ENCODE assay signal across 16 cellular contexts in the genomic region with DNA sequence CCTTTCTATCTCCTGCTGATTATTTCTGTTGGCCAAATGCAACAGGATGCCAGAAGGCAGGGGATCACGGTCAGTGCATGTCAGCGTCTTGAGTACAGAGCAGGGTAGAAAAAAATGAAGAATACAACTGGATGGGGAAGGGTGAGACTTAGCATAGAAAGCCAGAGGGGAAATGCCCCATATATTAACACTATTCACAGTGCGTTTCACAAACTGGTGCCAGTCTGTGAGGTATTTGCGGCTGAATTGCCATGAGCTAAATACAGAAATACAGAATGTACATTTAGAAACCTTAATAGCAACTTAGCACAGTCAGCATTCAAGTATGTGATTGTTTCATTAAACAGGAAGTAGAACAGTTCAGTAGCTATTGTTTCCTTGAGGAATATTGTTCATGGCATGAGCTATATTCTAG. TPM values are rescaled to one million over a fixed set of nuclear protein-coding genes. Genes with fewer than 3 reads are reported as not detected.
DNase-seq lines count a peak whose midpoint lies in the region; ATAC-seq, FAIRE-seq and TF ChIP-seq lines count a peak whose summit lies in the region.
"Had no signal": no experiment of that assay in that cellular context is flagged by ENCODE, and none has a peak within 500 bp of the region (broad histone marks: within the 10 kb centered on the region; RNA-seq: fewer than 3 reads in every experiment).

No MANE protein-coding gene starts in this region.

- no peak overlapping the region for H3K4me3 ChIP-seq in epithelial cell of esophagus (ENCODE audit: low read length)
- no peak overlapping the region for H3K4me3 ChIP-seq in neural progenitor cell
- H3K4me3 ChIP-seq: stomach had no signal

- peaks cover 9% of the 10 kb centered on the region for H3K4me1 Mint-ChIP-seq in neural progenitor cell

- H2AFZ ChIP-seq in neural progenitor cell (replicated peaks): peak overlapping the region; percentile 36

- no peaks in the 10 kb centered on the region for H3K36me3 Mint-ChIP-seq in neural progenitor cell
- H3K36me3 Mint-ChIP-seq: mesothelial cell of epicardium had no signal

- DNase-seq in GM03348 (ENCODE audit: low spot score) (peak; percentile 30), RCC 7860 (ENCODE audit: low spot score) (peak; percentile 48), epithelial cell of esophagus (ENCODE audit: low read depth) (peak; percentile 82), neural progenitor cell (ENCODE audit: low spot score) (no peak), NCI-H187 (lab: John Stamatoyannopoulos, UW) (no peak), NCI-H345 treated with DMSO at 0.1 percent for 48 hours (lab: John Stamatoyannopoulos, UW; ENCODE audit: unreplicated experiment) (no peak), omental fat pad (ENCODE audit: low spot score) (no peak)
- DNase-seq: effector CD4-positive, alpha-beta T cell; NCI-H1930; NCI-H69; stomach had no signal

- H3K4me3 Mint-ChIP-seq in neural progenitor cell: no peak overlapping the region
- H3K4me3 Mint-ChIP-seq: mesothelial cell of epicardium had no signal

- peaks cover 4% of the 10 kb centered on the region for H3K27me3 Mint-ChIP-seq in neural progenitor cell (ENCODE audit: insufficient read depth, low read depth)

- no peaks in the 10 kb centered on the region for H3K36me3 ChIP-seq in neural progenitor cell
- H3K36me3 ChIP-seq: stomach had no signal

- H3K9me3 ChIP-seq in neural progenitor cell (ENCODE audit: low read depth): no peaks in the 10 kb centered on the region
- H3K9me3 ChIP-seq: stomach had no signal

- TF ChIP-seq CTCF in epithelial cell of esophagus (IDR thresholded peaks at IDR 0.05; ENCODE audit: insufficient read depth, low read depth, low read length, missing control alignments) (no peak), neural progenitor cell (IDR thresholded peaks at IDR 0.05) (no peak), omental fat pad (IDR thresholded peaks at IDR 0.05) (no peak)

- peaks cover 4% of the 10 kb centered on the region for H3K9me3 Mint-ChIP-seq in neural progenitor cell
- H3K9me3 Mint-ChIP-seq: mesothelial cell of epicardium had no signal

- H4K20me1 ChIP-seq in neural progenitor cell (ENCODE audit: low read depth): no peaks in the 10 kb centered on the region

- H3K9ac ChIP-seq in neural progenitor cell: no peak overlapping the region

- H3K27ac Mint-ChIP-seq in neural progenitor cell: no peak overlapping the region
- H3K27ac Mint-ChIP-seq: mesothelial cell of epicardium had no signal

- H3K27me3 ChIP-seq in neural progenitor cell: no peaks in the 10 kb centered on the region
- H3K27me3 ChIP-seq: stomach had no signal

- H3K4me1 ChIP-seq in neural progenitor cell: no peaks in the 10 kb centered on the region
- H3K4me1 ChIP-seq: stomach had no signal

- ATAC-seq in GM21737 (IDR thresholded peaks at IDR 0.05; ENCODE audit: unreplicated experiment): no peak
- no peak for ATAC-seq in omental fat pad (ENCODE audit: low FRiP score)

- FAIRE-seq in RCC 7860 (lab: Jason Lieb, UNC): no peak
- FAIRE-seq: GM18507 had no signal

- H3K4me2 ChIP-seq in neural progenitor cell: no peak overlapping the region

- H3F3A ChIP-seq in neural progenitor cell (ENCODE audit: low read depth): no peaks in the 10 kb centered on the region

- no peak overlapping the region for H3K27ac ChIP-seq in neural progenitor cell
- H3K27ac ChIP-seq: C4-2B, stomach, VCaP had no signal

- H3K79me2 ChIP-seq in neural progenitor cell (ENCODE audit: low read depth): no peaks in the 10 kb centered on the region

RNA-seq across cellular contexts. Expression of gene SLC1A3, which starts 31.0 kb away (rescaled TPM):
- total RNA-seq in neural progenitor cell (ENCODE audit: low replicate concordance) (6.7 and 8.5 TPM in 2 replicates), omental fat pad (100 to 1,000 TPM in 3 of 4 donors, 10 to 100 TPM in 1; 71.1 to 215 (median 161) TPM)

Comparison
In these comparisons a context has a peak if more than half of its experiments do, and no peak if none do; other contexts are left out.
1. DNase-seq: peak in GM03348 (single experiment), RCC 7860 (single experiment) and epithelial cell of esophagus (single experiment); none in neural progenitor cell (single experiment), NCI-H187 (0 of 2), NCI-H345 treated with DMSO at 0.1 percent for 48 hours (single experiment) and omental fat pad (single experiment).